14 cellular contexts compared by ENCODE assay signal in genomic region chr12:57194253-57194652, GRCh38. TPM values are rescaled to one million over a fixed set of nuclear protein-coding genes. Genes with fewer than 3 reads are reported as not detected.
DNase-seq lines count a peak whose midpoint lies in the region; ATAC-seq and TF ChIP-seq lines count a peak whose summit lies in the region.
"Had no signal": no experiment of that assay in that cellular context is flagged by ENCODE, and none has a peak within 500 bp of the region (broad histone marks: within the 10 kb centered on the region; RNA-seq: fewer than 3 reads in every experiment).

No MANE protein-coding gene starts in this region.

- no peak overlapping the region for H3K27ac Mint-ChIP-seq in Calu3 (ENCODE audit: unreplicated experiment)
- H3K27ac Mint-ChIP-seq: CD4-positive, CD25-positive, alpha-beta regulatory T cell; IgD-negative memory B cell had no signal

- H3K9me3 Mint-ChIP-seq in Calu3 (ENCODE audit: low read depth, unreplicated experiment): peaks cover 2% of the 10 kb centered on the region
- H3K9me3 Mint-ChIP-seq: CD4-positive, CD25-positive, alpha-beta regulatory T cell; IgD-negative memory B cell had no signal

- no TSS peak for BruUV-seq in Calu3 (replicated peaks; lab: Mats Ljungman, UMichigan)

- H3K4me2 ChIP-seq in OCI-LY1 (ENCODE audit: low read length): no peak overlapping the region; the same call in 1 of the 2 replicates
- H3K4me2 ChIP-seq: A549 had no signal

- DNase-seq in DMS53 treated with DMSO at 0.1 percent for 48 hours (lab: John Stamatoyannopoulos, UW; ENCODE audit: unreplicated experiment): peak; percentile 46
- no peak for DNase-seq in dorsolateral prefrontal cortex
- no peak for DNase-seq in activated CD4-positive, CD25-positive, alpha-beta regulatory T cell treated with anti-CD3 and anti-CD28 coated beads, Interleukin-2, amount 50 U/mL, for 72 hours
- DNase-seq in Calu3: no peak
- DNase-seq: CD4-positive, CD25-positive, alpha-beta regulatory T cell; DMS153; GF-D8; KG1 had no signal

- no peak overlapping the region for H2AFZ ChIP-seq in OCI-LY1 (ENCODE audit: low read length)

- CTCF ChIA-PET in Calu3 (lab: Charles Lee): no interaction called here

- no peaks in the 10 kb centered on the region for H3F3A ChIP-seq in OCI-LY1 (ENCODE audit: insufficient read depth, low read length)

- H3K27me3 ChIP-seq in OCI-LY1 (ENCODE audit: insufficient read depth, low read length) (peaks cover 28% of the 10 kb centered on the region; the same call in 1 of the 2 replicates), dorsolateral prefrontal cortex (no peaks in the 10 kb centered on the region)
- H3K27me3 ChIP-seq: BLaER1 treated with 17β-estradiol and CSF1 and Interleukin-3, amounts not matched to agents 10 nM and 100 nM had no signal

- H4K20me1 ChIP-seq in OCI-LY1 (ENCODE audit: insufficient read depth, low read length): no peaks in the 10 kb centered on the region

- no peak overlapping the region for H3K27ac ChIP-seq in OCI-LY1 (ENCODE audit: low read depth, low read length, poor library complexity, severe bottlenecking)
- H3K27ac ChIP-seq in dorsolateral prefrontal cortex: peak overlapping the region in 40 of 59 donors; percentile 1 to 88 (median 58)
- H3K27ac ChIP-seq: A549; BLaER1 treated with 17β-estradiol and CSF1 and Interleukin-3, amounts not matched to agents 10 nM and 100 nM had no signal

- H3K9me2 ChIP-seq in OCI-LY1 (ENCODE audit: low read depth, low read length): no peaks in the 10 kb centered on the region

- no peak for ATAC-seq in HG02973 (IDR thresholded peaks at IDR 0.05; ENCODE audit: unreplicated experiment)
- ATAC-seq: A549 had no signal

- no peaks in the 10 kb centered on the region for H3K4me1 Mint-ChIP-seq in Calu3 (ENCODE audit: low read depth, unreplicated experiment)
- H3K4me1 Mint-ChIP-seq: CD4-positive, CD25-positive, alpha-beta regulatory T cell had no signal

- H3K4me3 Mint-ChIP-seq in Calu3 (ENCODE audit: low read depth, unreplicated experiment): no peak overlapping the region
- H3K4me3 Mint-ChIP-seq: CD4-positive, CD25-positive, alpha-beta regulatory T cell had no signal

- intact Hi-C loops in dorsolateral prefrontal cortex (cut with DNase I) (no loop called here), Calu3 (cut with micrococcal nuclease; ENCODE audit: unreplicated experiment) (no loop called here)

- H3K9me3 ChIP-seq in OCI-LY1 (ENCODE audit: low read length): no peaks in the 10 kb centered on the region
- H3K9me3 ChIP-seq: A549; BLaER1 treated with 17β-estradiol and CSF1 and Interleukin-3, amounts not matched to agents 10 nM and 100 nM had no signal

- H3K79me2 ChIP-seq in OCI-LY1 (ENCODE audit: insufficient read depth, low read length): no peaks in the 10 kb centered on the region

- no peak overlapping the region for H3K9ac ChIP-seq in OCI-LY1 (ENCODE audit: low read length)
- H3K9ac ChIP-seq: BLaER1 treated with 17β-estradiol and CSF1 and Interleukin-3, amounts not matched to agents 10 nM and 100 nM had no signal

- H3K36me3 Mint-ChIP-seq in Calu3 (ENCODE audit: insufficient read depth, unreplicated experiment): peaks cover 4% of the 10 kb centered on the region
- H3K36me3 Mint-ChIP-seq: CD4-positive, CD25-positive, alpha-beta regulatory T cell had no signal

- peaks cover 32% of the 10 kb centered on the region for H3K27me3 Mint-ChIP-seq in Calu3 (ENCODE audit: unreplicated experiment)
- H3K27me3 Mint-ChIP-seq: CD4-positive, CD25-positive, alpha-beta regulatory T cell had no signal

- H3K4me3 ChIP-seq in OCI-LY1 (ENCODE audit: low read depth, low read length, poor library complexity, severe bottlenecking): no peak overlapping the region
- no peak overlapping the region for H3K4me3 ChIP-seq in dorsolateral prefrontal cortex
- H3K4me3 ChIP-seq: A549; BLaER1 treated with 17β-estradiol and CSF1 and Interleukin-3, amounts not matched to agents 10 nM and 100 nM had no signal

- peaks cover 21% of the 10 kb centered on the region for H3K4me1 ChIP-seq in OCI-LY1 (ENCODE audit: insufficient read depth, low read length, severe bottlenecking)
- H3K4me1 ChIP-seq: A549 had no signal

- H3K36me3 ChIP-seq in OCI-LY1 (ENCODE audit: insufficient read depth, low read length): no peaks in the 10 kb centered on the region

- peak; percentile 15; the same call in 1 of the 2 replicates for TF ChIP-seq CTCF in OCI-LY1 (IDR thresholded peaks at IDR 0.05; ENCODE audit: low read length)
- TF ChIP-seq CTCF in dorsolateral prefrontal cortex (IDR thresholded peaks at IDR 0.05 in 54 of 56, conservative IDR thresholded peaks at IDR 0.05 in 2 of 56; ENCODE audit: low read depth in 1 of 56, partially characterized antibody in 56 of 56): no peak
- TF ChIP-seq CTCF in Calu3 (IDR thresholded peaks at IDR 0.05; ENCODE audit: unreplicated experiment): no peak

RNA-seq across cellular contexts. Expression of gene NXPH4, which starts 22.3 kb away (rescaled TPM):
- total RNA-seq in dorsolateral prefrontal cortex: 10 to 100 TPM in 3 of 120 experiments, 1 to 10 TPM in 113, under 1 TPM in 4; 0.56 to 14.0 (median 4.6) TPM
- total RNA-seq in Calu3 (2022): 2.0 and 4.1 TPM in 2 replicates

RNA-seq across cellular contexts. Expression of gene SHMT2, which starts 35.3 kb away (rescaled TPM):
- 10 to 100 TPM; 16.2 to 50.9 (median 31.5) TPM for total RNA-seq in dorsolateral prefrontal cortex
- 203 and 243 TPM in 2 replicates for total RNA-seq in Calu3 (2022)

RNA-seq across cellular contexts. Expression of gene LRP1-AS, which starts 46.8 kb away (rescaled TPM):
- total RNA-seq in dorsolateral prefrontal cortex (under 1 TPM in 2 of 120 experiments, not detected in 118; 0.76 to 0.81 TPM), Calu3 (2022) (not detected in 2 replicates)
- total RNA-seq: CD4-positive, CD25-positive, alpha-beta regulatory T cell; HT1080 had no signal

RNA-seq across cellular contexts. Expression of gene STAC3, which starts 56.7 kb away (rescaled TPM):
- 1 to 10 TPM in 116 of 120 experiments, under 1 TPM in 4; 0.70 to 7.1 (median 2.8) TPM for total RNA-seq in dorsolateral prefrontal cortex
- total RNA-seq in Calu3 (2022): 5.0 and 7.0 TPM in 2 replicates
